In genomic region chr2:158197940-158198339, GRCh38 we compare ENCODE assay signal across 27 cellular contexts.
DNase-seq lines count a peak whose midpoint lies in the region; ATAC-seq, FAIRE-seq and TF ChIP-seq lines count a peak whose summit lies in the region.
"Had no signal": no experiment of that assay in that cellular context is flagged by ENCODE, and none has a peak within 500 bp of the region (broad histone marks: within the 10 kb centered on the region; RNA-seq: fewer than 3 reads in every experiment).

No MANE protein-coding gene starts in this region.

- BruUV-seq in PC-9 (replicated peaks; lab: Mats Ljungman, UMichigan) = no TSS peak

- intact Hi-C loops in PC-9 (cut with micrococcal nuclease; ENCODE audit: unreplicated experiment) (no loop called here), pancreas (cut with DNase I) (no loop called here)

- peaks cover 15% of the 10 kb centered on the region for H3K4me1 ChIP-seq in PC-9 (replicated peaks; ENCODE audit: insufficient read depth)
- peaks cover 0 to 4% (median 0%) of the 10 kb centered on the region in 3 donors for H3K4me1 ChIP-seq in pancreas
- H3K4me1 ChIP-seq: breast epithelium had no signal

- CTCF ChIA-PET in PC-9 (lab: Charles Lee) = no interaction called here

- H3K27ac Mint-ChIP-seq in activated T-helper 17 cell treated with anti-CD3 and anti-CD28 coated beads, Interleukin-2, amount 50 U/mL, for 72 hours = no peak overlapping the region
- H3K27ac Mint-ChIP-seq: activated CD4-positive, alpha-beta memory T cell treated with anti-CD3 and anti-CD28 coated beads, Interleukin-2, amount 10 ng/mL, durations not matched to agents 7 days and 5 days; CD8-positive, alpha-beta T cell; endodermal cell; GM23338; memory B cell; naive thymus-derived CD4-positive, alpha-beta T cell had no signal

- H3K4me1 Mint-ChIP-seq in activated T-helper 17 cell treated with anti-CD3 and anti-CD28 coated beads, Interleukin-2, amount 50 U/mL, for 72 hours = no peaks in the 10 kb centered on the region
- H3K4me1 Mint-ChIP-seq: activated CD4-positive, alpha-beta memory T cell treated with anti-CD3 and anti-CD28 coated beads, Interleukin-2, amount 10 ng/mL, durations not matched to agents 7 days and 5 days; endodermal cell; memory B cell had no signal

- DNase-seq in DMS153 (lab: John Stamatoyannopoulos, UW) = peak; percentile 60
- DNase-seq in DMS153 treated with DMSO at 0.1 percent for 48 hours (lab: John Stamatoyannopoulos, UW; ENCODE audit: unreplicated experiment) = no peak
- DNase-seq in MV-4-11 (lab: John Stamatoyannopoulos, UW) = peak; percentile 68
- peak; percentile 5 to 40 for DNase-seq in PC-9
- no peak for DNase-seq in pancreas
- DNase-seq in H4 (ENCODE audit: low spot score) = no peak
- DNase-seq: activated CD4-positive, alpha-beta memory T cell treated with anti-CD3 and anti-CD28 coated beads, Interleukin-2, amount 10 ng/mL, durations not matched to agents 7 days and 5 days; CD8-positive, alpha-beta T cell; endodermal cell; naive thymus-derived CD4-positive, alpha-beta T cell; NCI-H146; NCI-H82; occipital lobe; spleen; stimulated activated CD4-positive, alpha-beta T cell treated with anti-CD3 and anti-CD28 coated beads, Interleukin-4, amount 100 ng/mL, for 24 hours; stimulated activated naive CD4-positive, alpha-beta T cell treated with Interleukin-2 at 50 U/mL for 16 hours; T1000 had no signal

- no peak overlapping the region for H3K27ac ChIP-seq in PC-9
- H3K27ac ChIP-seq in pancreas = no peak overlapping the region
- H3K27ac ChIP-seq: 22Rv1, coronary artery, gastroesophageal sphincter, RWPE1, spleen had no signal

- H3K9me2 ChIP-seq in PC-9 (ENCODE audit: insufficient read depth) = no peaks in the 10 kb centered on the region

- no peak overlapping the region for H3K4me3 Mint-ChIP-seq in activated T-helper 17 cell treated with anti-CD3 and anti-CD28 coated beads, Interleukin-2, amount 50 U/mL, for 72 hours
- H3K4me3 Mint-ChIP-seq: activated CD4-positive, alpha-beta memory T cell treated with anti-CD3 and anti-CD28 coated beads, Interleukin-2, amount 10 ng/mL, durations not matched to agents 7 days and 5 days; CD8-positive, alpha-beta T cell; endodermal cell; GM23338; memory B cell; naive thymus-derived CD4-positive, alpha-beta T cell had no signal

- POLR2A ChIA-PET in PC-9 (lab: Charles Lee; ENCODE audit: unreplicated experiment) = no interaction called here

- no peaks in the 10 kb centered on the region for H3F3A ChIP-seq in PC-9 (ENCODE audit: insufficient read depth, low read depth)

- TF ChIP-seq CTCF in PC-9 (conservative IDR thresholded peaks at IDR 0.05) (no peak), pancreas (IDR thresholded peaks at IDR 0.05) (no peak)

- no peaks in the 10 kb centered on the region for H3K27me3 ChIP-seq in PC-9 (ENCODE audit: insufficient read depth, low read depth)
- no peaks in the 10 kb centered on the region for H3K27me3 ChIP-seq in pancreas
- H3K27me3 ChIP-seq: breast epithelium, gastroesophageal sphincter, spleen had no signal

- no peaks in the 10 kb centered on the region for H3K36me3 ChIP-seq in PC-9 (ENCODE audit: low read depth)
- H3K36me3 ChIP-seq in pancreas = no peaks in the 10 kb centered on the region
- H3K36me3 ChIP-seq: breast epithelium, gastroesophageal sphincter, spleen had no signal

- H3K27me3 Mint-ChIP-seq in activated T-helper 17 cell treated with anti-CD3 and anti-CD28 coated beads, Interleukin-2, amount 50 U/mL, for 72 hours = peaks cover 14% of the 10 kb centered on the region

- H3K79me2 ChIP-seq in PC-9 (ENCODE audit: low read depth) = no peaks in the 10 kb centered on the region

- H3K4me2 ChIP-seq in PC-9 = no peak overlapping the region
- H3K4me2 ChIP-seq: GM23338 had no signal

- no peaks in the 10 kb centered on the region for H3K36me3 Mint-ChIP-seq in activated T-helper 17 cell treated with anti-CD3 and anti-CD28 coated beads, Interleukin-2, amount 50 U/mL, for 72 hours (ENCODE audit: low read depth)
- H3K36me3 Mint-ChIP-seq: CD8-positive, alpha-beta T cell; memory B cell; naive thymus-derived CD4-positive, alpha-beta T cell had no signal

- H3K9me3 ChIP-seq in PC-9 (ENCODE audit: insufficient read depth, low read depth) (no peaks in the 10 kb centered on the region), pancreas (no peaks in the 10 kb centered on the region)
- H3K9me3 ChIP-seq: breast epithelium, gastroesophageal sphincter, spleen had no signal

- WGBS in pancreas, 2 donors = 69 to 73% methylated on average over 1 of the region's 1 CpG

- FAIRE-seq in pancreas (lab: Jason Lieb, UNC) = no peak
- FAIRE-seq: keratinocyte had no signal

- ATAC-seq in pancreas (peak in 3 of 4 donors; percentile 30 to 82 (median 35)), GM18502 (IDR thresholded peaks at IDR 0.05; ENCODE audit: poor library complexity, unreplicated experiment) (no peak)
- no peak for ATAC-seq in activated T-helper 17 cell treated with anti-CD3 and anti-CD28 coated beads, Interleukin-2, amount 50 U/mL, for 72 hours (replicated peaks)
- ATAC-seq: CD8-positive, alpha-beta T cell; gastroesophageal sphincter; GM23338; naive thymus-derived CD4-positive, alpha-beta T cell had no signal

- H2AFZ ChIP-seq in PC-9 = no peak overlapping the region
- H2AFZ ChIP-seq: GM23338 had no signal

- peaks cover 3% of the 10 kb centered on the region for H3K9me3 Mint-ChIP-seq in activated T-helper 17 cell treated with anti-CD3 and anti-CD28 coated beads, Interleukin-2, amount 50 U/mL, for 72 hours
- H3K9me3 Mint-ChIP-seq: activated CD4-positive, alpha-beta memory T cell treated with anti-CD3 and anti-CD28 coated beads, Interleukin-2, amount 10 ng/mL, durations not matched to agents 7 days and 5 days; CD8-positive, alpha-beta T cell; endodermal cell; GM23338; memory B cell had no signal

- H4K20me1 ChIP-seq in PC-9 (ENCODE audit: insufficient read depth) = no peaks in the 10 kb centered on the region

- H3K4me3 ChIP-seq in PC-9 (no peak overlapping the region), pancreas (no peak overlapping the region)
- H3K4me3 ChIP-seq: breast epithelium, coronary artery, gastroesophageal sphincter, GM23338, spleen had no signal

Comparison
In these comparisons a context has a peak if more than half of its experiments do, and no peak if none do; other contexts are left out.
1. DNase-seq: peak in DMS153 (single experiment), MV-4-11 (single experiment) and PC-9 (2 of 2); none in DMS153 treated with DMSO at 0.1 percent for 48 hours (single experiment), pancreas (0 of 6) and H4 (single experiment).
2. ATAC-seq: peak in pancreas (3 of 4); none in GM18502 (single experiment) and activated T-helper 17 cell treated with anti-CD3 and anti-CD28 coated beads, Interleukin-2, amount 50 U/mL, for 72 hours (single experiment).